In the genomic region with DNA sequence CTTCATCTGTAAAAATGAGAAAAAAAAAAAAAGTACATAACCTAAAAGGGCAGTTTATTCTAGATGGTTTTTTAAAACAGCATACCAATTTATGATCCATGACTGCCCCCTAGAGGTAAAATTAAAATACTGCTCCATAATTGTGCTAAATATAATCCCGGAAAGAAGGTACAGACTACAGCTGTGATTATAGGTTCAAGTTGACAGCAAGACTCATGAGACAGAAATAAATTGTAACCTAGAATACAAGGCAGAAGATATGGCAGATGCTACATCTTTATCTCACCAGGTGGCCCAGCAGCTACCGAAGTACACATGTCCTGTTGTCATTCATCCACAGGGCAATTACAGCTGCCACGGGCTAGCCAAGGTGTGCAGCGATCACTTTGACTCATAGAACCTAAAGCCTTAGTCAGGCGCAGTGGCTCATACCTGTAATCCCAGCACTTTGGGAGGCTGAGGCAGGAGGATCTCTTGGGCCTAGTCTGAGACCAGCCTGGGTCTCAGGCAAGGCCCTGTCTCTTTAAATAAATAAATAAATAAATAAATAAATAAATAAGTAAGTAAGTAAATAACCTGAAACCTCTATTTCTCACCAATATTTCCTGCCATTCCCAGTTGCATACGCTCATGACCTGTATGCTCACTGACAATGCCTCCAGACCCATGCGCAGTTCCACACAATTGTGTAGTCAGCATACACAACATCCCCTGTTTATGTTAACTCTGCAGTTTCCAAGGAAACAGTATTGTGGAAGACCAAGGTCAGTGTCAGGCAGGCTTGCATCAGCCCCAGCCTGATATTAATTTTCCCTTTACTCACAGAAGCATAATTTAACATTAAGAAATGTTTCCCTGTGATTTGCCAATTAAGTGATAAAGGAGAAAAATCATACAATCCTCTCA, we compare ENCODE assay signal across 1 cellular context.
TF ChIP-seq lines count a peak whose summit lies in the region.

No MANE protein-coding gene starts in this region.

TF ChIP-seq in HEK293, 187 proteins besides CTCF, POLR2A, EP300 and RAD21 (continued from another document and continues in another):
- peak; percentile 87 for TF ChIP-seq ZNF560 (tag by site-specific recombination; IDR thresholded peaks at IDR 0.05; ENCODE audit: borderline replicate concordance)
- TF ChIP-seq ZNF585B (tag by site-specific recombination; IDR thresholded peaks at IDR 0.05), result no peak
- TF ChIP-seq, protein P1, sequence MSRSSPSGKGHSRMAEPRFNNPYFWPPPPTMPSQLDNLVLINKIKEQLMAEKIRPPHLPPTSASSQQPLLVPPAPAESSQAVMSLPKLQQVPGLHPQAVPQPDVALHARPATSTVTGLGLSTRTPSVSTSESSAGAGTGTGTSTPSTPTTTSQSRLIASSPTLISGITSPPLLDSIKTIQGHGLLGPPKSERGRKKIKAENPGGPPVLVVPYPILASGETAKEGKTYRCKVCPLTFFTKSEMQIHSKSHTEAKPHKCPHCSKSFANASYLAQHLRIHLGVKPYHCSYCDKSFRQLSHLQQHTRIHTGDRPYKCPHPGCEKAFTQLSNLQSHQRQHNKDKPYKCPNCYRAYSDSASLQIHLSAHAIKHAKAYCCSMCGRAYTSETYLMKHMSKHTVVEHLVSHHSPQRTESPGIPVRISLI (tag by site-specific recombination; IDR thresholded peaks at IDR 0.05), result peak; percentile 90
- TF ChIP-seq TCF7L2 (IDR thresholded peaks at IDR 0.05; ENCODE audit: borderline replicate concordance, low read depth, low read length), result no peak
- TF ChIP-seq PRDM1 (tag by site-specific recombination; IDR thresholded peaks at IDR 0.05), result no peak
- TF ChIP-seq, protein P2, sequence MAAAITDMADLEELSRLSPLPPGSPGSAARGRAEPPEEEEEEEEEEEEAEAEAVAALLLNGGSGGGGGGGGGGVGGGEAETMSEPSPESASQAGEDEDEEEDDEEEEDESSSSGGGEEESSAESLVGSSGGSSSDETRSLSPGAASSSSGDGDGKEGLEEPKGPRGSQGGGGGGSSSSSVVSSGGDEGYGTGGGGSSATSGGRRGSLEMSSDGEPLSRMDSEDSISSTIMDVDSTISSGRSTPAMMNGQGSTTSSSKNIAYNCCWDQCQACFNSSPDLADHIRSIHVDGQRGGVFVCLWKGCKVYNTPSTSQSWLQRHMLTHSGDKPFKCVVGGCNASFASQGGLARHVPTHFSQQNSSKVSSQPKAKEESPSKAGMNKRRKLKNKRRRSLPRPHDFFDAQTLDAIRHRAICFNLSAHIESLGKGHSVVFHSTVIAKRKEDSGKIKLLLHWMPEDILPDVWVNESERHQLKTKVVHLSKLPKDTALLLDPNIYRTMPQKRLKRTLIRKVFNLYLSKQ (tag by site-specific recombination; IDR thresholded peaks at IDR 0.05; ENCODE audit: borderline replicate concordance), result 0 out of 2 replicates have a peak, but pooled peaks have one; percentile 68
- TF ChIP-seq, protein P3, sequence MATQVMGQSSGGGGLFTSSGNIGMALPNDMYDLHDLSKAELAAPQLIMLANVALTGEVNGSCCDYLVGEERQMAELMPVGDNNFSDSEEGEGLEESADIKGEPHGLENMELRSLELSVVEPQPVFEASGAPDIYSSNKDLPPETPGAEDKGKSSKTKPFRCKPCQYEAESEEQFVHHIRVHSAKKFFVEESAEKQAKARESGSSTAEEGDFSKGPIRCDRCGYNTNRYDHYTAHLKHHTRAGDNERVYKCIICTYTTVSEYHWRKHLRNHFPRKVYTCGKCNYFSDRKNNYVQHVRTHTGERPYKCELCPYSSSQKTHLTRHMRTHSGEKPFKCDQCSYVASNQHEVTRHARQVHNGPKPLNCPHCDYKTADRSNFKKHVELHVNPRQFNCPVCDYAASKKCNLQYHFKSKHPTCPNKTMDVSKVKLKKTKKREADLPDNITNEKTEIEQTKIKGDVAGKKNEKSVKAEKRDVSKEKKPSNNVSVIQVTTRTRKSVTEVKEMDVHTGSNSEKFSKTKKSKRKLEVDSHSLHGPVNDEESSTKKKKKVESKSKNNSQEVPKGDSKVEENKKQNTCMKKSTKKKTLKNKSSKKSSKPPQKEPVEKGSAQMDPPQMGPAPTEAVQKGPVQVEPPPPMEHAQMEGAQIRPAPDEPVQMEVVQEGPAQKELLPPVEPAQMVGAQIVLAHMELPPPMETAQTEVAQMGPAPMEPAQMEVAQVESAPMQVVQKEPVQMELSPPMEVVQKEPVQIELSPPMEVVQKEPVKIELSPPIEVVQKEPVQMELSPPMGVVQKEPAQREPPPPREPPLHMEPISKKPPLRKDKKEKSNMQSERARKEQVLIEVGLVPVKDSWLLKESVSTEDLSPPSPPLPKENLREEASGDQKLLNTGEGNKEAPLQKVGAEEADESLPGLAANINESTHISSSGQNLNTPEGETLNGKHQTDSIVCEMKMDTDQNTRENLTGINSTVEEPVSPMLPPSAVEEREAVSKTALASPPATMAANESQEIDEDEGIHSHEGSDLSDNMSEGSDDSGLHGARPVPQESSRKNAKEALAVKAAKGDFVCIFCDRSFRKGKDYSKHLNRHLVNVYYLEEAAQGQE (tag by site-specific recombination; IDR thresholded peaks at IDR 0.05), result peak; percentile 74
- TF ChIP-seq, protein P4, sequence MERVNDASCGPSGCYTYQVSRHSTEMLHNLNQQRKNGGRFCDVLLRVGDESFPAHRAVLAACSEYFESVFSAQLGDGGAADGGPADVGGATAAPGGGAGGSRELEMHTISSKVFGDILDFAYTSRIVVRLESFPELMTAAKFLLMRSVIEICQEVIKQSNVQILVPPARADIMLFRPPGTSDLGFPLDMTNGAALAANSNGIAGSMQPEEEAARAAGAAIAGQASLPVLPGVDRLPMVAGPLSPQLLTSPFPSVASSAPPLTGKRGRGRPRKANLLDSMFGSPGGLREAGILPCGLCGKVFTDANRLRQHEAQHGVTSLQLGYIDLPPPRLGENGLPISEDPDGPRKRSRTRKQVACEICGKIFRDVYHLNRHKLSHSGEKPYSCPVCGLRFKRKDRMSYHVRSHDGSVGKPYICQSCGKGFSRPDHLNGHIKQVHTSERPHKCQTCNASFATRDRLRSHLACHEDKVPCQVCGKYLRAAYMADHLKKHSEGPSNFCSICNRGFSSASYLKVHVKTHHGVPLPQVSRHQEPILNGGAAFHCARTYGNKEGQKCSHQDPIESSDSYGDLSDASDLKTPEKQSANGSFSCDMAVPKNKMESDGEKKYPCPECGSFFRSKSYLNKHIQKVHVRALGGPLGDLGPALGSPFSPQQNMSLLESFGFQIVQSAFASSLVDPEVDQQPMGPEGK (tag by site-specific recombination; IDR thresholded peaks at IDR 0.05), result no peak
- TF ChIP-seq, protein P5, sequence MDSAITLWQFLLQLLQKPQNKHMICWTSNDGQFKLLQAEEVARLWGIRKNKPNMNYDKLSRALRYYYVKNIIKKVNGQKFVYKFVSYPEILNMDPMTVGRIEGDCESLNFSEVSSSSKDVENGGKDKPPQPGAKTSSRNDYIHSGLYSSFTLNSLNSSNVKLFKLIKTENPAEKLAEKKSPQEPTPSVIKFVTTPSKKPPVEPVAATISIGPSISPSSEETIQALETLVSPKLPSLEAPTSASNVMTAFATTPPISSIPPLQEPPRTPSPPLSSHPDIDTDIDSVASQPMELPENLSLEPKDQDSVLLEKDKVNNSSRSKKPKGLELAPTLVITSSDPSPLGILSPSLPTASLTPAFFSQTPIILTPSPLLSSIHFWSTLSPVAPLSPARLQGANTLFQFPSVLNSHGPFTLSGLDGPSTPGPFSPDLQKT (IDR thresholded peaks at IDR 0.05; ENCODE audit: borderline replicate concordance, low read depth, low read length), result no peak
- peak; percentile 66; the same call in 1 of the 2 replicates for TF ChIP-seq ZNF514 (tag by site-specific recombination; IDR thresholded peaks at IDR 0.05)
- TF ChIP-seq, protein P6, sequence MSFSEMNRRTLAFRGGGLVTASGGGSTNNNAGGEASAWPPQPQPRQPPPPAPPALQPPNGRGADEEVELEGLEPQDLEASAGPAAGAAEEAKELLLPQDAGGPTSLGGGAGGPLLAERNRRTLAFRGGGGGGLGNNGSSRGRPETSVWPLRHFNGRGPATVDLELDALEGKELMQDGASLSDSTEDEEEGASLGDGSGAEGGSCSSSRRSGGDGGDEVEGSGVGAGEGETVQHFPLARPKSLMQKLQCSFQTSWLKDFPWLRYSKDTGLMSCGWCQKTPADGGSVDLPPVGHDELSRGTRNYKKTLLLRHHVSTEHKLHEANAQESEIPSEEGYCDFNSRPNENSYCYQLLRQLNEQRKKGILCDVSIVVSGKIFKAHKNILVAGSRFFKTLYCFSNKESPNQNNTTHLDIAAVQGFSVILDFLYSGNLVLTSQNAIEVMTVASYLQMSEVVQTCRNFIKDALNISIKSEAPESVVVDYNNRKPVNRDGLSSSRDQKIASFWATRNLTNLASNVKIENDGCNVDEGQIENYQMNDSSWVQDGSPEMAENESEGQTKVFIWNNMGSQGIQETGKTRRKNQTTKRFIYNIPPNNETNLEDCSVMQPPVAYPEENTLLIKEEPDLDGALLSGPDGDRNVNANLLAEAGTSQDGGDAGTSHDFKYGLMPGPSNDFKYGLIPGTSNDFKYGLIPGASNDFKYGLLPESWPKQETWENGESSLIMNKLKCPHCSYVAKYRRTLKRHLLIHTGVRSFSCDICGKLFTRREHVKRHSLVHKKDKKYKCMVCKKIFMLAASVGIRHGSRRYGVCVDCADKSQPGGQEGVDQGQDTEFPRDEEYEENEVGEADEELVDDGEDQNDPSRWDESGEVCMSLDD (tag by site-specific recombination; IDR thresholded peaks at IDR 0.05), result no peak
- TF ChIP-seq ZNF366 (tag by site-specific recombination; conservative IDR thresholded peaks at IDR 0.05), result peak; percentile 29; the same call in 1 of the 2 replicates
- TF ChIP-seq SP3 (tag by site-specific recombination; IDR thresholded peaks at IDR 0.05), result no peak; the same call in 1 of the 2 replicates
- TF ChIP-seq ZNF626 (tag by site-specific recombination; IDR thresholded peaks at IDR 0.05), result no peak
- peak; percentile 90; the same call in 1 of the 2 replicates for TF ChIP-seq ZNF292 (tag by site-specific recombination; IDR thresholded peaks at IDR 0.05; ENCODE audit: borderline replicate concordance, low read depth)
- peak; percentile 84 for TF ChIP-seq ZNF510 (tag by site-specific recombination; IDR thresholded peaks at IDR 0.05; ENCODE audit: insufficient replicate concordance)
- no peak for TF ChIP-seq HOXC10 (CRISPR knock-in tag; IDR thresholded peaks at IDR 0.05)
- TF ChIP-seq ZNF19 (tag by site-specific recombination; IDR thresholded peaks at IDR 0.05; ENCODE audit: low read depth), result peak; percentile 88; the same call in 1 of the 2 replicates
- peak; percentile 15; the same call in 1 of the 2 replicates for TF ChIP-seq ZNF707 (tag by site-specific recombination; IDR thresholded peaks at IDR 0.05)
- TF ChIP-seq ZSCAN16 (tag by site-specific recombination; IDR thresholded peaks at IDR 0.05), result no peak
- TF ChIP-seq FEZF1 (tag by site-specific recombination; IDR thresholded peaks at IDR 0.05), result no peak
- peak; percentile 83 for TF ChIP-seq ZXDB (tag by site-specific recombination; IDR thresholded peaks at IDR 0.05)
- peak; percentile 80 for TF ChIP-seq ZNF555 (tag by site-specific recombination; conservative IDR thresholded peaks at IDR 0.05)
- TF ChIP-seq ZNF558 (tag by site-specific recombination; IDR thresholded peaks at IDR 0.05), result peak; percentile 81
- TF ChIP-seq ZNF223 (tag by site-specific recombination; IDR thresholded peaks at IDR 0.05), result peak; percentile 77; the same call in 1 of the 2 replicates
- peak; percentile 48; the same call in 1 of the 2 replicates for TF ChIP-seq ZNF24 (tag by site-specific recombination; IDR thresholded peaks at IDR 0.05)
- peak; percentile 70 for TF ChIP-seq ZNF629 (tag by site-specific recombination; IDR thresholded peaks at IDR 0.05)
- 0 out of 2 replicates have a peak, but pooled peaks have one; percentile 40 for TF ChIP-seq GFI1B (tag by site-specific recombination; IDR thresholded peaks at IDR 0.05)
- TF ChIP-seq ZNF140 (tag by site-specific recombination; IDR thresholded peaks at IDR 0.05), result peak; percentile 87; the same call in 1 of the 2 replicates
- TF ChIP-seq, protein P7, sequence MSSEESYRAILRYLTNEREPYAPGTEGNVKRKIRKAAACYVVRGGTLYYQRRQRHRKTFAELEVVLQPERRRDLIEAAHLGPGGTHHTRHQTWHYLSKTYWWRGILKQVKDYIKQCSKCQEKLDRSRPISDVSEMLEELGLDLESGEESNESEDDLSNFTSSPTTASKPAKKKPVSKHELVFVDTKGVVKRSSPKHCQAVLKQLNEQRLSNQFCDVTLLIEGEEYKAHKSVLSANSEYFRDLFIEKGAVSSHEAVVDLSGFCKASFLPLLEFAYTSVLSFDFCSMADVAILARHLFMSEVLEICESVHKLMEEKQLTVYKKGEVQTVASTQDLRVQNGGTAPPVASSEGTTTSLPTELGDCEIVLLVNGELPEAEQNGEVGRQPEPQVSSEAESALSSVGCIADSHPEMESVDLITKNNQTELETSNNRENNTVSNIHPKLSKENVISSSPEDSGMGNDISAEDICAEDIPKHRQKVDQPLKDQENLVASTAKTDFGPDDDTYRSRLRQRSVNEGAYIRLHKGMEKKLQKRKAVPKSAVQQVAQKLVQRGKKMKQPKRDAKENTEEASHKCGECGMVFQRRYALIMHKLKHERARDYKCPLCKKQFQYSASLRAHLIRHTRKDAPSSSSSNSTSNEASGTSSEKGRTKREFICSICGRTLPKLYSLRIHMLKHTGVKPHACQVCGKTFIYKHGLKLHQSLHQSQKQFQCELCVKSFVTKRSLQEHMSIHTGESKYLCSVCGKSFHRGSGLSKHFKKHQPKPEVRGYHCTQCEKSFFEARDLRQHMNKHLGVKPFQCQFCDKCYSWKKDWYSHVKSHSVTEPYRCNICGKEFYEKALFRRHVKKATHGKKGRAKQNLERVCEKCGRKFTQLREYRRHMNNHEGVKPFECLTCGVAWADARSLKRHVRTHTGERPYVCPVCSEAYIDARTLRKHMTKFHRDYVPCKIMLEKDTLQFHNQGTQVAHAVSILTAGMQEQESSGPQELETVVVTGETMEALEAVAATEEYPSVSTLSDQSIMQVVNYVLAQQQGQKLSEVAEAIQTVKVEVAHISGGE (tag by site-specific recombination; conservative IDR thresholded peaks at IDR 0.05; ENCODE audit: low read depth), result peak; percentile 78
- peak; percentile 31; the same call in 1 of the 2 replicates for TF ChIP-seq GLI2 (tag by site-specific recombination; IDR thresholded peaks at IDR 0.05; ENCODE audit: borderline replicate concordance, low read depth)
- no peak for TF ChIP-seq REPIN1 (tag by site-specific recombination; IDR thresholded peaks at IDR 0.05; ENCODE audit: low read depth)
- no peak for TF ChIP-seq ZNF423 (tag by site-specific recombination; IDR thresholded peaks at IDR 0.05)
- TF ChIP-seq ZNF391 (tag by site-specific recombination; IDR thresholded peaks at IDR 0.05; ENCODE audit: borderline replicate concordance, low read depth), result no peak
- no peak for TF ChIP-seq ZNF132 (tag by site-specific recombination; IDR thresholded peaks at IDR 0.05; ENCODE audit: borderline replicate concordance)
